ENCODE assay signal across 1 cellular context in the genomic region with DNA sequence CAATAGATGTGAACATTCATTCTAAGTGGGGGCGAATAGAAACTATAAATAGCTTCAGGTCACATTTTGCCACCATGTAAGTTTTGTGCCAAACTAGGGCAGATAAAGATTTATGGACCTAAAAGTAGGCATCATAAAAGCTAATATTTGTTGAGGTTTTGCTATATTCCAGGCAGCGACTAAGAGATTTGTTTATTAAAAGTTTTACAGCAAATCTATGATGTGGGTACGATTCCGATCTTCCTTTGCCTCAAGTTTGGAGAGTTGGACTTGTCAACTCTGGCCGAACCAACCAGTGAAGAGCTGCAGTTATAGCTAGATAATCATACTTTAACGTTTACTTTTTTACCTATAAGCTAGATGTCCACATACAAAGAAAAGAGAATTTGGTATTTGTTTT.
TF ChIP-seq lines count a peak whose summit lies in the region.

No MANE protein-coding gene starts in this region.

TF ChIP-seq in WTC11, 78 proteins besides CTCF, POLR2A, EP300 and RAD21 (continued from another document):
- TF ChIP-seq, protein P1, sequence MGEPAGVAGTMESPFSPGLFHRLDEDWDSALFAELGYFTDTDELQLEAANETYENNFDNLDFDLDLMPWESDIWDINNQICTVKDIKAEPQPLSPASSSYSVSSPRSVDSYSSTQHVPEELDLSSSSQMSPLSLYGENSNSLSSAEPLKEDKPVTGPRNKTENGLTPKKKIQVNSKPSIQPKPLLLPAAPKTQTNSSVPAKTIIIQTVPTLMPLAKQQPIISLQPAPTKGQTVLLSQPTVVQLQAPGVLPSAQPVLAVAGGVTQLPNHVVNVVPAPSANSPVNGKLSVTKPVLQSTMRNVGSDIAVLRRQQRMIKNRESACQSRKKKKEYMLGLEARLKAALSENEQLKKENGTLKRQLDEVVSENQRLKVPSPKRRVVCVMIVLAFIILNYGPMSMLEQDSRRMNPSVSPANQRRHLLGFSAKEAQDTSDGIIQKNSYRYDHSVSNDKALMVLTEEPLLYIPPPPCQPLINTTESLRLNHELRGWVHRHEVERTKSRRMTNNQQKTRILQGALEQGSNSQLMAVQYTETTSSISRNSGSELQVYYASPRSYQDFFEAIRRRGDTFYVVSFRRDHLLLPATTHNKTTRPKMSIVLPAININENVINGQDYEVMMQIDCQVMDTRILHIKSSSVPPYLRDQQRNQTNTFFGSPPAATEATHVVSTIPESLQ (CRISPR knock-in tag; IDR thresholded peaks at IDR 0.05): no peak
- TF ChIP-seq MAX (CRISPR knock-in tag; IDR thresholded peaks at IDR 0.05) (no peak), PRDM15 (CRISPR knock-in tag; IDR thresholded peaks at IDR 0.05) (no peak), PRRX2 (CRISPR knock-in tag; IDR thresholded peaks at IDR 0.05) (no peak), RELA (CRISPR knock-in tag; IDR thresholded peaks at IDR 0.05; ENCODE audit: borderline replicate concordance) (no peak), MYBL2 (CRISPR knock-in tag; IDR thresholded peaks at IDR 0.05) (no peak), ZNF423 (CRISPR knock-in tag; IDR thresholded peaks at IDR 0.05) (no peak), ZNF232 (CRISPR knock-in tag; IDR thresholded peaks at IDR 0.05) (no peak), ZNF671 (CRISPR knock-in tag; IDR thresholded peaks at IDR 0.05) (no peak), TCF7 (CRISPR knock-in tag; IDR thresholded peaks at IDR 0.05; ENCODE audit: low read depth) (no peak), JUN (CRISPR knock-in tag; IDR thresholded peaks at IDR 0.05) (no peak), SMAD4 (CRISPR knock-in tag; IDR thresholded peaks at IDR 0.05) (no peak)
- TF ChIP-seq, protein P2, sequence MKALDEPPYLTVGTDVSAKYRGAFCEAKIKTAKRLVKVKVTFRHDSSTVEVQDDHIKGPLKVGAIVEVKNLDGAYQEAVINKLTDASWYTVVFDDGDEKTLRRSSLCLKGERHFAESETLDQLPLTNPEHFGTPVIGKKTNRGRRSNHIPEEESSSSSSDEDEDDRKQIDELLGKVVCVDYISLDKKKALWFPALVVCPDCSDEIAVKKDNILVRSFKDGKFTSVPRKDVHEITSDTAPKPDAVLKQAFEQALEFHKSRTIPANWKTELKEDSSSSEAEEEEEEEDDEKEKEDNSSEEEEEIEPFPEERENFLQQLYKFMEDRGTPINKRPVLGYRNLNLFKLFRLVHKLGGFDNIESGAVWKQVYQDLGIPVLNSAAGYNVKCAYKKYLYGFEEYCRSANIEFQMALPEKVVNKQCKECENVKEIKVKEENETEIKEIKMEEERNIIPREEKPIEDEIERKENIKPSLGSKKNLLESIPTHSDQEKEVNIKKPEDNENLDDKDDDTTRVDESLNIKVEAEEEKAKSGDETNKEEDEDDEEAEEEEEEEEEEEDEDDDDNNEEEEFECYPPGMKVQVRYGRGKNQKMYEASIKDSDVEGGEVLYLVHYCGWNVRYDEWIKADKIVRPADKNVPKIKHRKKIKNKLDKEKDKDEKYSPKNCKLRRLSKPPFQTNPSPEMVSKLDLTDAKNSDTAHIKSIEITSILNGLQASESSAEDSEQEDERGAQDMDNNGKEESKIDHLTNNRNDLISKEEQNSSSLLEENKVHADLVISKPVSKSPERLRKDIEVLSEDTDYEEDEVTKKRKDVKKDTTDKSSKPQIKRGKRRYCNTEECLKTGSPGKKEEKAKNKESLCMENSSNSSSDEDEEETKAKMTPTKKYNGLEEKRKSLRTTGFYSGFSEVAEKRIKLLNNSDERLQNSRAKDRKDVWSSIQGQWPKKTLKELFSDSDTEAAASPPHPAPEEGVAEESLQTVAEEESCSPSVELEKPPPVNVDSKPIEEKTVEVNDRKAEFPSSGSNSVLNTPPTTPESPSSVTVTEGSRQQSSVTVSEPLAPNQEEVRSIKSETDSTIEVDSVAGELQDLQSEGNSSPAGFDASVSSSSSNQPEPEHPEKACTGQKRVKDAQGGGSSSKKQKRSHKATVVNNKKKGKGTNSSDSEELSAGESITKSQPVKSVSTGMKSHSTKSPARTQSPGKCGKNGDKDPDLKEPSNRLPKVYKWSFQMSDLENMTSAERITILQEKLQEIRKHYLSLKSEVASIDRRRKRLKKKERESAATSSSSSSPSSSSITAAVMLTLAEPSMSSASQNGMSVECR (CRISPR knock-in tag; IDR thresholded peaks at IDR 0.05; ENCODE audit: borderline replicate concordance): no peak
- TF ChIP-seq, protein P3, sequence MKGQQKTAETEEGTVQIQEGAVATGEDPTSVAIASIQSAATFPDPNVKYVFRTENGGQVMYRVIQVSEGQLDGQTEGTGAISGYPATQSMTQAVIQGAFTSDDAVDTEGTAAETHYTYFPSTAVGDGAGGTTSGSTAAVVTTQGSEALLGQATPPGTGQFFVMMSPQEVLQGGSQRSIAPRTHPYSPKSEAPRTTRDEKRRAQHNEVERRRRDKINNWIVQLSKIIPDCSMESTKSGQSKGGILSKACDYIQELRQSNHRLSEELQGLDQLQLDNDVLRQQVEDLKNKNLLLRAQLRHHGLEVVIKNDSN (CRISPR knock-in tag; IDR thresholded peaks at IDR 0.05): no peak
- TF ChIP-seq, protein P4, sequence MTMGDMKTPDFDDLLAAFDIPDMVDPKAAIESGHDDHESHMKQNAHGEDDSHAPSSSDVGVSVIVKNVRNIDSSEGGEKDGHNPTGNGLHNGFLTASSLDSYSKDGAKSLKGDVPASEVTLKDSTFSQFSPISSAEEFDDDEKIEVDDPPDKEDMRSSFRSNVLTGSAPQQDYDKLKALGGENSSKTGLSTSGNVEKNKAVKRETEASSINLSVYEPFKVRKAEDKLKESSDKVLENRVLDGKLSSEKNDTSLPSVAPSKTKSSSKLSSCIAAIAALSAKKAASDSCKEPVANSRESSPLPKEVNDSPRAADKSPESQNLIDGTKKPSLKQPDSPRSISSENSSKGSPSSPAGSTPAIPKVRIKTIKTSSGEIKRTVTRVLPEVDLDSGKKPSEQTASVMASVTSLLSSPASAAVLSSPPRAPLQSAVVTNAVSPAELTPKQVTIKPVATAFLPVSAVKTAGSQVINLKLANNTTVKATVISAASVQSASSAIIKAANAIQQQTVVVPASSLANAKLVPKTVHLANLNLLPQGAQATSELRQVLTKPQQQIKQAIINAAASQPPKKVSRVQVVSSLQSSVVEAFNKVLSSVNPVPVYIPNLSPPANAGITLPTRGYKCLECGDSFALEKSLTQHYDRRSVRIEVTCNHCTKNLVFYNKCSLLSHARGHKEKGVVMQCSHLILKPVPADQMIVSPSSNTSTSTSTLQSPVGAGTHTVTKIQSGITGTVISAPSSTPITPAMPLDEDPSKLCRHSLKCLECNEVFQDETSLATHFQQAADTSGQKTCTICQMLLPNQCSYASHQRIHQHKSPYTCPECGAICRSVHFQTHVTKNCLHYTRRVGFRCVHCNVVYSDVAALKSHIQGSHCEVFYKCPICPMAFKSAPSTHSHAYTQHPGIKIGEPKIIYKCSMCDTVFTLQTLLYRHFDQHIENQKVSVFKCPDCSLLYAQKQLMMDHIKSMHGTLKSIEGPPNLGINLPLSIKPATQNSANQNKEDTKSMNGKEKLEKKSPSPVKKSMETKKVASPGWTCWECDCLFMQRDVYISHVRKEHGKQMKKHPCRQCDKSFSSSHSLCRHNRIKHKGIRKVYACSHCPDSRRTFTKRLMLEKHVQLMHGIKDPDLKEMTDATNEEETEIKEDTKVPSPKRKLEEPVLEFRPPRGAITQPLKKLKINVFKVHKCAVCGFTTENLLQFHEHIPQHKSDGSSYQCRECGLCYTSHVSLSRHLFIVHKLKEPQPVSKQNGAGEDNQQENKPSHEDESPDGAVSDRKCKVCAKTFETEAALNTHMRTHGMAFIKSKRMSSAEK (CRISPR knock-in tag; IDR thresholded peaks at IDR 0.05; ENCODE audit: borderline replicate concordance): no peak
